Comparison of ENCODE assay signal across 8 cellular contexts in genomic region chr9:70044450-70045307, GRCh38. TPM values are rescaled to one million over a fixed set of nuclear protein-coding genes. Genes with fewer than 3 reads are reported as not detected.
A peak's percentile ranks its signal among the peaks of the same experiment; 100 is the strongest.
DNase-seq lines count a peak whose midpoint lies in the region; ATAC-seq and TF ChIP-seq lines count a peak whose summit lies in the region.

No MANE protein-coding gene starts in this region.

- no peak overlapping the region for H3K27ac Mint-ChIP-seq in effector memory CD8-positive, alpha-beta T cell
- no peak overlapping the region for H3K27ac Mint-ChIP-seq in mesothelial cell of epicardium

- peak overlapping the region; percentile 56 to 72 for H3K4me3 Mint-ChIP-seq in effector memory CD8-positive, alpha-beta T cell
- H3K4me3 Mint-ChIP-seq in mesothelial cell of epicardium = peak overlapping the region; percentile 70

- peaks cover 7 to 13% of the 10 kb centered on the region in 2 donors for H3K4me1 Mint-ChIP-seq in effector memory CD8-positive, alpha-beta T cell (ENCODE audit: low read depth in 2 of 2)
- peaks cover 27% of the 10 kb centered on the region for H3K4me1 Mint-ChIP-seq in mesothelial cell of epicardium

- ATAC-seq in effector memory CD8-positive, alpha-beta T cell (replicated peaks) = no peak
- ATAC-seq in GM19452 (IDR thresholded peaks at IDR 0.05; ENCODE audit: unreplicated experiment) = no peak
- ATAC-seq in GM21367 (IDR thresholded peaks at IDR 0.05; ENCODE audit: unreplicated experiment) = no peak
- ATAC-seq in GM18520 (IDR thresholded peaks at IDR 0.05; ENCODE audit: unreplicated experiment) = no peak

- no peaks in the 10 kb centered on the region for H3K9me3 Mint-ChIP-seq in effector memory CD8-positive, alpha-beta T cell
- H3K9me3 Mint-ChIP-seq in mesothelial cell of epicardium = no peaks in the 10 kb centered on the region

- DNase-seq in stimulated activated CD4-positive, alpha-beta T cell treated with anti-CD3 and anti-CD28 coated beads, Interleukin-15, amount 100 ng/mL, for 24 hours = peak; percentile 5
- DNase-seq in stimulated activated CD4-positive, alpha-beta T cell treated with anti-CD3 and anti-CD28 coated beads, Interleukin-2, amount 100 ng/mL, for 48 hours = no peak
- no peak for DNase-seq in effector memory CD8-positive, alpha-beta T cell
- DNase-seq in mesothelial cell of epicardium (ENCODE audit: low spot score in 2 of 2, unreplicated experiment in 2 of 2) (no peak), NOMO-1 treated with dmso at 0.1 percent for 144 hours (lab: John Stamatoyannopoulos, UW; ENCODE audit: unreplicated experiment) (no peak)

- TF ChIP-seq CTCF in mesothelial cell of epicardium (IDR thresholded peaks at IDR 0.05; ENCODE audit: unreplicated experiment) = no peak

- H3K27me3 Mint-ChIP-seq in effector memory CD8-positive, alpha-beta T cell = peaks cover 54 to 81% of the 10 kb centered on the region in 2 donors
- H3K27me3 Mint-ChIP-seq in mesothelial cell of epicardium (ENCODE audit: low read depth) = peaks cover 44% of the 10 kb centered on the region

- H3K36me3 Mint-ChIP-seq in effector memory CD8-positive, alpha-beta T cell (ENCODE audit: insufficient read depth) = no peaks in the 10 kb centered on the region
- H3K36me3 Mint-ChIP-seq in mesothelial cell of epicardium = no peaks in the 10 kb centered on the region

RNA-seq across cellular contexts. Expression of gene MAMDC2, which starts 1.0 kb away (rescaled TPM):
- total RNA-seq in mesothelial cell of epicardium = 0.49 to 0.58 TPM (median 0.52 TPM) in 3 replicates
